In the genomic region with DNA sequence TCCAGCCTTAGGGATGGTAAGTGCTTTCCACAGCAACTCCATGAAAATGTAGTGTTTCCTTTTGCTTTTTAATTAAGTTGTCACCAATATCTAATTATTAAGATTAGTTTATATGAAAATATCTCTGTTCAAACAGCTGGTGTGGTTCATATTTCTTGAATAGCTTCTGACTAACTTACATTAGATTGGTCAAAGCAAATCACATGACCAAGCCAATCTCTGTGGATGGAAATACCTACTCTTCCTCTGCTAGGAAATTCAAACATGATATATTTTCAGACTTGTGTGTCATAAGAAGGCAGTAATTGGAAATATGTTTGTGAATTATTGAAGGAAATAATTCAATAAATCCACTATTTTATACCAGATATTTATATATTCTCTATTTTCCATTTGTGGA, we compare ENCODE assay signal across 27 cellular contexts. TPM values are rescaled to one million over a fixed set of nuclear protein-coding genes. Genes with fewer than 3 reads are reported as not detected.
"Had no signal": no experiment of that assay in that cellular context is flagged by ENCODE, and none has a peak within 500 bp of the region (broad histone marks: within the 10 kb centered on the region; RNA-seq: fewer than 3 reads in every experiment).

No MANE protein-coding gene starts in this region.

- H3K9me3 ChIP-seq: ascending aorta had no signal

- ATAC-seq: activated CD8-positive, alpha-beta T cell treated with anti-CD3 and anti-CD28 coated beads for 36 hours; activated T-cell treated with anti-CD3 and anti-CD28 coated beads, Interleukin-2, amount 50 U/mL, for 72 hours; activated T-helper 17 cell treated with anti-CD3 and anti-CD28 coated beads, Interleukin-2, amount 50 U/mL, for 72 hours; Right ventricle myocardium inferior had no signal

- DNase-seq: activated CD4-positive, alpha-beta T cell treated with anti-CD3 and anti-CD28 coated beads, Interleukin-2, amount 10 ng/mL, durations not matched to agents 24 days and 14 days; activated CD4-positive, alpha-beta T cell treated with anti-CD3 and anti-CD28 coated beads, Interleukin-2, amount 50 U/mL, for 4 hours; activated CD8-positive, alpha-beta T cell treated with anti-CD3 and anti-CD28 coated beads for 36 hours; activated effector memory CD4-positive, alpha-beta T cell treated with anti-CD3 and anti-CD28 coated beads, Interleukin-2, amount 50 U/mL, for 16 hours; activated naive CD4-positive, alpha-beta T cell; activated naive CD4-positive, alpha-beta T cell treated with anti-CD3 and anti-CD28 coated beads, Interleukin-2, amount 50 U/mL, for 16 hours; activated naive CD8-positive, alpha-beta T cell treated with anti-CD3 and anti-CD28 coated beads for 36 hours; activated T-cell treated with anti-CD3 and anti-CD28 coated beads, Interleukin-2, amount 50 U/mL, for 1 hour; activated T-cell treated with anti-CD3 and anti-CD28 coated beads, Interleukin-2, amount 50 U/mL, for 72 hours; Karpas-422; KBM-7; NCI-H1105; NCI-H1417 treated with DMSO at 0.1 percent for 48 hours; NCI-H187 treated with DMSO at 0.1 percent for 48 hours; NCI-H2227 treated with DMSO at 0.1 percent for 48 hours; PC-9 had no signal

- H3K36me3 Mint-ChIP-seq: activated naive CD8-positive, alpha-beta T cell treated with anti-CD3 and anti-CD28 coated beads for 36 hours had no signal

- H3K4me3 Mint-ChIP-seq: activated CD4-positive, alpha-beta T cell treated with anti-CD3 and anti-CD28 coated beads, Interleukin-2, amount 10 ng/mL, durations not matched to agents 24 days and 14 days; activated CD8-positive, alpha-beta T cell treated with anti-CD3 and anti-CD28 coated beads for 36 hours; activated naive CD8-positive, alpha-beta T cell treated with anti-CD3 and anti-CD28 coated beads for 36 hours; activated T-cell treated with anti-CD3 and anti-CD28 coated beads, Interleukin-2, amount 50 U/mL, for 72 hours; activated T-helper 17 cell treated with anti-CD3 and anti-CD28 coated beads, Interleukin-2, amount 50 U/mL, for 72 hours; central memory CD8-positive, alpha-beta T cell; T-helper 1 cell treated with Interleukin-12 subunit alpha and Interleukin-12 subunit beta and Interleukin-4 antibody, amounts not matched to agents 30 μg/mL and 1 μg/mL, for 36 hours; T-helper 2 cell treated with Interferon-gamma antibody and Interleukin-4, amounts not matched to agents 5 μg/mL and 100 μg/mL, for 36 hours had no signal

- H3K4me1 ChIP-seq: ascending aorta had no signal

- H3K4me3 ChIP-seq: ascending aorta, cardiac muscle cell, PC-9, SK-N-MC had no signal

- H3K27ac Mint-ChIP-seq: activated CD4-positive, alpha-beta T cell treated with anti-CD3 and anti-CD28 coated beads, Interleukin-2, amount 10 ng/mL, durations not matched to agents 24 days and 14 days; activated CD8-positive, alpha-beta T cell treated with anti-CD3 and anti-CD28 coated beads for 36 hours; activated naive CD8-positive, alpha-beta T cell treated with anti-CD3 and anti-CD28 coated beads for 36 hours; activated T-cell treated with anti-CD3 and anti-CD28 coated beads, Interleukin-2, amount 50 U/mL, for 72 hours; activated T-helper 17 cell treated with anti-CD3 and anti-CD28 coated beads, Interleukin-2, amount 50 U/mL, for 72 hours; T-helper 1 cell treated with Interleukin-12 subunit alpha and Interleukin-12 subunit beta and Interleukin-4 antibody, amounts not matched to agents 30 μg/mL and 1 μg/mL, for 36 hours; T-helper 2 cell treated with Interferon-gamma antibody and Interleukin-4, amounts not matched to agents 5 μg/mL and 100 μg/mL, for 36 hours had no signal

- H3K27me3 ChIP-seq: ascending aorta, cardiac muscle cell had no signal

- H3K4me1 Mint-ChIP-seq: activated CD4-positive, alpha-beta T cell treated with anti-CD3 and anti-CD28 coated beads, Interleukin-2, amount 10 ng/mL, durations not matched to agents 24 days and 14 days; activated naive CD8-positive, alpha-beta T cell treated with anti-CD3 and anti-CD28 coated beads for 36 hours; activated T-helper 17 cell treated with anti-CD3 and anti-CD28 coated beads, Interleukin-2, amount 50 U/mL, for 72 hours; central memory CD8-positive, alpha-beta T cell had no signal

- H3K27ac ChIP-seq: ascending aorta, cardiac muscle cell, PC-9, RWPE1, SK-N-MC had no signal

- H3K27me3 Mint-ChIP-seq: activated CD4-positive, alpha-beta T cell treated with anti-CD3 and anti-CD28 coated beads, Interleukin-2, amount 10 ng/mL, durations not matched to agents 24 days and 14 days; activated CD8-positive, alpha-beta T cell treated with anti-CD3 and anti-CD28 coated beads for 36 hours; activated naive CD8-positive, alpha-beta T cell treated with anti-CD3 and anti-CD28 coated beads for 36 hours; activated T-helper 17 cell treated with anti-CD3 and anti-CD28 coated beads, Interleukin-2, amount 50 U/mL, for 72 hours; central memory CD8-positive, alpha-beta T cell had no signal

- H3K9me3 Mint-ChIP-seq: activated T-helper 17 cell treated with anti-CD3 and anti-CD28 coated beads, Interleukin-2, amount 50 U/mL, for 72 hours had no signal

- H3K36me3 ChIP-seq: ascending aorta, cardiac muscle cell had no signal

RNA-seq across cellular contexts. Expression of a gene that starts 54.6 kb away (rescaled TPM):
- total RNA-seq: activated CD4-positive, alpha-beta T cell treated with anti-CD3 and anti-CD28 coated beads, Interleukin-2, amount 10 ng/mL, durations not matched to agents 24 days and 14 days; activated T-cell treated with anti-CD3 and anti-CD28 coated beads, Interleukin-2, amount 50 U/mL, for 72 hours; activated T-helper 17 cell treated with anti-CD3 and anti-CD28 coated beads, Interleukin-2, amount 50 U/mL, for 72 hours; MCF 10A; OCI-LY7 had no signal
